11 cellular contexts compared by ENCODE assay signal in genomic region chr18:26971327-26971918, GRCh38.
"Had no signal": no experiment of that assay in that cellular context is flagged by ENCODE, and none has a peak within 500 bp of the region (broad histone marks: within the 10 kb centered on the region; RNA-seq: fewer than 3 reads in every experiment).

No MANE protein-coding gene starts in this region.

- H3K4me3 Mint-ChIP-seq: endodermal cell, nephron progenitor cell had no signal

- H3K36me3 ChIP-seq: brain microvascular endothelial cell, gastrocnemius medialis, suprapubic skin, upper lobe of right lung had no signal

- H3K9me3 ChIP-seq: gastrocnemius medialis, suprapubic skin, upper lobe of right lung had no signal

- H3K27ac ChIP-seq: brain microvascular endothelial cell, suprapubic skin, upper lobe of right lung had no signal

- DNase-seq: activated naive CD4-positive, alpha-beta T cell treated with anti-CD3 and anti-CD28 coated beads, Interleukin-2, amount 50 U/mL, for 16 hours; brain microvascular endothelial cell; endodermal cell; nephron progenitor cell; stimulated activated CD4-positive, alpha-beta T cell treated with anti-CD3 and anti-CD28 coated beads, Interleukin-2, amount 100 ng/mL, for 48 hours; stimulated activated naive CD8-positive, alpha-beta T cell treated with anti-CD3 and anti-CD28 coated beads, Interleukin-15, Interleukin-2, amounts not matched to agents 100 U/mL and 50 U/mL, for 24 hours; T-helper 2 cell; upper lobe of right lung had no signal

- H3K4me1 ChIP-seq: suprapubic skin, upper lobe of right lung had no signal

- H3K4me3 ChIP-seq: gastrocnemius medialis, suprapubic skin, upper lobe of right lung had no signal

- H3K27ac Mint-ChIP-seq: activated T-helper 2 cell treated with anti-CD3 and anti-CD28 coated beads, Interferon-gamma antibody, Interleukin-2, Interleukin-4, amounts not matched to agents 10 μg/mL and 5 μg/mL and 100 μg/mL, durations not matched to agents 14 hours and 24 hours and 36 hours; endodermal cell had no signal

- ATAC-seq: stimulated activated naive CD8-positive, alpha-beta T cell treated with anti-CD3 and anti-CD28 coated beads, Interleukin-15, Interleukin-2, amounts not matched to agents 100 U/mL and 50 U/mL, for 24 hours; upper lobe of right lung had no signal

- H3K9me3 Mint-ChIP-seq: activated T-helper 2 cell treated with anti-CD3 and anti-CD28 coated beads, Interferon-gamma antibody, Interleukin-2, Interleukin-4, amounts not matched to agents 10 μg/mL and 5 μg/mL and 100 μg/mL, durations not matched to agents 14 hours and 24 hours and 36 hours; nephron progenitor cell had no signal

- H3K27me3 ChIP-seq: brain microvascular endothelial cell, gastrocnemius medialis, suprapubic skin, upper lobe of right lung had no signal
